ENCODE assay signal across 8 cellular contexts in genomic region chr12:6963741-6964446, GRCh38. TPM values are rescaled to one million over a fixed set of nuclear protein-coding genes. Genes with fewer than 3 reads are reported as not detected.
DNase-seq lines count a peak whose midpoint lies in the region; ATAC-seq and TF ChIP-seq lines count a peak whose summit lies in the region.

No MANE protein-coding gene starts in this region.

- H3K27ac ChIP-seq in OCI-LY7 (ENCODE audit: low read depth, low read length, poor library complexity, severe bottlenecking), result peak overlapping the region; percentile 64
- no peak overlapping the region for H3K27ac ChIP-seq in skeletal muscle tissue (ENCODE audit: low read depth, low read length)
- H3K27ac ChIP-seq in uterus, result no peak overlapping the region

- CTCF ChIA-PET in OCI-LY7 (lab: Charles Lee; ENCODE audit: unreplicated experiment), result interaction anchor here (0.7 to 10.6 kb wide), 2 partner anchors 13 to 18 kb away, joined by 3 to 110 read pairs; partner anchors contain the start of genes C12orf57, PTPN6 and RNU7-1

- H4K20me1 ChIP-seq in OCI-LY7 (ENCODE audit: insufficient read depth, low read length), result no peaks in the 10 kb centered on the region

- ATAC-seq in left cardiac atrium (no peak), GM18868 (IDR thresholded peaks at IDR 0.05; ENCODE audit: unreplicated experiment) (no peak)

- no peak overlapping the region for H3K4me2 ChIP-seq in OCI-LY7 (ENCODE audit: low read length)

- peaks cover 45% of the 10 kb centered on the region for H3K36me3 Mint-ChIP-seq in activated T-helper 1 cell treated with anti-CD3 and anti-CD28 coated beads, Interleukin-12 subunit alpha, Interleukin-12 subunit beta, Interleukin-2, Interleukin-4 antibody, amounts not matched to agents 30 ng/mL and 10 ng/mL and 1 ng/mL, durations not matched to agents 14 hours and 24 hours and 36 hours (ENCODE audit: low read depth)

- peaks cover 59% of the 10 kb centered on the region for H3K4me1 Mint-ChIP-seq in activated T-helper 1 cell treated with anti-CD3 and anti-CD28 coated beads, Interleukin-12 subunit alpha, Interleukin-12 subunit beta, Interleukin-2, Interleukin-4 antibody, amounts not matched to agents 30 ng/mL and 10 ng/mL and 1 ng/mL, durations not matched to agents 14 hours and 24 hours and 36 hours (ENCODE audit: low read depth)

- H3K36me3 ChIP-seq in OCI-LY7 (ENCODE audit: insufficient read depth, low read length), result peaks cover 53% of the 10 kb centered on the region
- peaks cover 32 to 39% (median 35%) of the 10 kb centered on the region in 3 donors for H3K36me3 ChIP-seq in skeletal muscle tissue (ENCODE audit: control insufficient read depth in 3 of 3, insufficient read depth in 3 of 3, low read length in 3 of 3)
- no peaks in the 10 kb centered on the region for H3K36me3 ChIP-seq in uterus

- H3K9ac ChIP-seq in skeletal muscle tissue (ENCODE audit: low read depth in 1 of 3, low read length in 3 of 3), result peak overlapping the region in 2 of 3 donors; percentile 45 to 55

- H3K27me3 ChIP-seq in skeletal muscle tissue (ENCODE audit: control insufficient read depth in 3 of 3, insufficient read depth in 3 of 3, low read length in 3 of 3) (no peaks in the 10 kb centered on the region), uterus (no peaks in the 10 kb centered on the region)

- intact Hi-C loops in OCI-LY7 (cut with micrococcal nuclease; ENCODE audit: unreplicated experiment) (loop anchor here (5.0 kb wide), 1 partner anchor 92 kb away; the partner anchor contains the start of gene SPSB2), left cardiac atrium (cut with DNase I) (loop anchor here in 1 of 2 donors (2.0 kb wide), 1 partner anchor 41 kb away; no protein-coding TSS in a partner anchor), uterus (cut with DNase I; ENCODE audit: low total_unique reads) (no loop called here)
- intact Hi-C loops in activated T-helper 1 cell treated with anti-CD3 and anti-CD28 coated beads, Interleukin-12 subunit alpha, Interleukin-12 subunit beta, Interleukin-2, Interleukin-4 antibody, amounts not matched to agents 30 ng/mL and 10 ng/mL and 1 ng/mL, durations not matched to agents 14 hours and 24 hours and 36 hours (cut with micrococcal nuclease), result no loop called here

- H3K9me3 ChIP-seq in OCI-LY7 (ENCODE audit: low read length), result no peaks in the 10 kb centered on the region
- H3K9me3 ChIP-seq in skeletal muscle tissue (ENCODE audit: control insufficient read depth in 3 of 3, low read length in 3 of 3), result no peaks in the 10 kb centered on the region
- no peaks in the 10 kb centered on the region for H3K9me3 ChIP-seq in uterus

- H3K27me3 Mint-ChIP-seq in activated T-helper 1 cell treated with anti-CD3 and anti-CD28 coated beads, Interleukin-12 subunit alpha, Interleukin-12 subunit beta, Interleukin-2, Interleukin-4 antibody, amounts not matched to agents 30 ng/mL and 10 ng/mL and 1 ng/mL, durations not matched to agents 14 hours and 24 hours and 36 hours (ENCODE audit: insufficient read depth), result no peaks in the 10 kb centered on the region

- H3K4me3 ChIP-seq in OCI-LY7 (ENCODE audit: low read depth, low read length, poor library complexity, severe bottlenecking) (no peak overlapping the region), skeletal muscle tissue (ENCODE audit: low read length in 3 of 3) (no peak overlapping the region), uterus (no peak overlapping the region)

- peaks cover 15% of the 10 kb centered on the region for H3K79me2 ChIP-seq in OCI-LY7 (ENCODE audit: insufficient read depth, low read depth, low read length)

- no TSS peak for BruUV-seq in OCI-LY7 (replicated peaks; lab: Mats Ljungman, UMichigan)

- no peak overlapping the region for H2AFZ ChIP-seq in OCI-LY7 (ENCODE audit: low read length)

- DNase-seq in NCI-H2107 treated with DMSO at 0.1 percent for 48 hours (lab: John Stamatoyannopoulos, UW; ENCODE audit: unreplicated experiment), result peak; percentile 29
- no peak for DNase-seq in NCI-H2107 (lab: John Stamatoyannopoulos, UW)
- DNase-seq in OCI-LY7 (ENCODE audit: low spot score), result no peak
- peak; percentile 33 for DNase-seq in left cardiac atrium
- no peak for DNase-seq in uterus
- no peak for DNase-seq in activated T-helper 1 cell treated with anti-CD3 and anti-CD28 coated beads, Interleukin-12 subunit alpha, Interleukin-12 subunit beta, Interleukin-2, Interleukin-4 antibody, amounts not matched to agents 30 ng/mL and 10 ng/mL and 1 ng/mL, durations not matched to agents 14 hours and 24 hours and 36 hours (ENCODE audit: low spot score)

- POLR2A ChIA-PET in OCI-LY7 (lab: Charles Lee), result interaction anchor here (0.5 to 3.8 kb wide), 4 partner anchors 19 to 91 kb away, joined by 3 to 55 read pairs (median 5); partner anchors contain the start of genes C12orf57, RNU7-1 and SPSB2

- H3K4me1 ChIP-seq in OCI-LY7 (ENCODE audit: insufficient read depth, low read length, poor library complexity, severe bottlenecking) (peaks cover 78% of the 10 kb centered on the region), skeletal muscle tissue (ENCODE audit: control insufficient read depth in 3 of 3, insufficient read depth in 3 of 3, low read length in 3 of 3) (peaks cover 42 to 48% (median 44%) of the 10 kb centered on the region in 3 donors), uterus (peaks cover 4 to 6% of the 10 kb centered on the region in 2 donors)

- H3K9me3 Mint-ChIP-seq in activated T-helper 1 cell treated with anti-CD3 and anti-CD28 coated beads, Interleukin-12 subunit alpha, Interleukin-12 subunit beta, Interleukin-2, Interleukin-4 antibody, amounts not matched to agents 30 ng/mL and 10 ng/mL and 1 ng/mL, durations not matched to agents 14 hours and 24 hours and 36 hours, result no peaks in the 10 kb centered on the region

- H3K9me2 ChIP-seq in OCI-LY7 (ENCODE audit: insufficient read depth, low read length), result no peaks in the 10 kb centered on the region

- no peak overlapping the region for H3K4me3 Mint-ChIP-seq in activated T-helper 1 cell treated with anti-CD3 and anti-CD28 coated beads, Interleukin-12 subunit alpha, Interleukin-12 subunit beta, Interleukin-2, Interleukin-4 antibody, amounts not matched to agents 30 ng/mL and 10 ng/mL and 1 ng/mL, durations not matched to agents 14 hours and 24 hours and 36 hours

- TF ChIP-seq POLR2A in uterus (IDR thresholded peaks at IDR 0.05), result no peak

- no peak overlapping the region for H3K27ac Mint-ChIP-seq in activated T-helper 1 cell treated with anti-CD3 and anti-CD28 coated beads, Interleukin-12 subunit alpha, Interleukin-12 subunit beta, Interleukin-2, Interleukin-4 antibody, amounts not matched to agents 30 ng/mL and 10 ng/mL and 1 ng/mL, durations not matched to agents 14 hours and 24 hours and 36 hours

- TF ChIP-seq CTCF in OCI-LY7 (conservative IDR thresholded peaks at IDR 0.05; ENCODE audit: low read length), result no peak
- TF ChIP-seq CTCF in uterus (IDR thresholded peaks at IDR 0.05), result no peak

RNA-seq across cellular contexts. Expression of gene PHB2, which starts 6.6 kb away (rescaled TPM):
- 330 and 358 TPM in 2 replicates for total RNA-seq in OCI-LY7 (2014; rRNA removed; shearing (Covaris generic))
- 379 and 412 TPM in 2 replicates for total RNA-seq in OCI-LY7 (2022)
- 100 to 1,000 TPM; 117 to 157 TPM for total RNA-seq in left cardiac atrium
- 273 TPM for total RNA-seq in skeletal muscle tissue
- 100 to 1,000 TPM; 129 to 167 (median 145) TPM for total RNA-seq in uterus
- total RNA-seq in activated T-helper 1 cell treated with anti-CD3 and anti-CD28 coated beads, Interleukin-12 subunit alpha, Interleukin-12 subunit beta, Interleukin-2, Interleukin-4 antibody, amounts not matched to agents 30 ng/mL and 10 ng/mL and 1 ng/mL, durations not matched to agents 14 hours and 24 hours and 36 hours, result 456 and 469 TPM in 2 replicates

RNA-seq across cellular contexts. Expression of gene EMG1, which starts 6.8 kb away (rescaled TPM):
- 60.4 and 61.7 TPM in 2 replicates for total RNA-seq in OCI-LY7 (2014; rRNA removed; shearing (Covaris generic))
- total RNA-seq in OCI-LY7 (2022) (82.7 and 99.0 TPM in 2 replicates), left cardiac atrium (10 to 100 TPM; 34.4 to 36.6 TPM), skeletal muscle tissue (28.2 TPM), uterus (10 to 100 TPM; 25.9 to 62.8 (median 44.0) TPM)
- total RNA-seq in activated T-helper 1 cell treated with anti-CD3 and anti-CD28 coated beads, Interleukin-12 subunit alpha, Interleukin-12 subunit beta, Interleukin-2, Interleukin-4 antibody, amounts not matched to agents 30 ng/mL and 10 ng/mL and 1 ng/mL, durations not matched to agents 14 hours and 24 hours and 36 hours, result 132 and 134 TPM in 2 replicates

RNA-seq across cellular contexts. Expression of gene PTPN6, which starts 12.7 kb away (rescaled TPM):
- 37.1 and 42.9 TPM in 2 replicates for total RNA-seq in OCI-LY7 (2014; rRNA removed; shearing (Covaris generic))
- total RNA-seq in OCI-LY7 (2022) (110 and 116 TPM in 2 replicates), left cardiac atrium (10 to 100 TPM; 13.0 to 18.9 TPM), skeletal muscle tissue (7.8 TPM), uterus (10 to 100 TPM in 2 of 4 donors, under 1 TPM in 2; 0.59 to 19.8 (median 5.9) TPM)
- 332 and 341 TPM in 2 replicates for total RNA-seq in activated T-helper 1 cell treated with anti-CD3 and anti-CD28 coated beads, Interleukin-12 subunit alpha, Interleukin-12 subunit beta, Interleukin-2, Interleukin-4 antibody, amounts not matched to agents 30 ng/mL and 10 ng/mL and 1 ng/mL, durations not matched to agents 14 hours and 24 hours and 36 hours

RNA-seq across cellular contexts. Expression of gene C12orf57, which starts 20.1 kb away (rescaled TPM):
- total RNA-seq in OCI-LY7 (2014; rRNA removed; shearing (Covaris generic)), result 315 and 319 TPM in 2 replicates
- total RNA-seq in OCI-LY7 (2022), result 126 and 130 TPM in 2 replicates
- 100 to 1,000 TPM; 249 to 282 TPM for total RNA-seq in left cardiac atrium
- total RNA-seq in skeletal muscle tissue, result 205 TPM
- 1,000 to 10,000 TPM in 2 of 4 donors, 100 to 1,000 TPM in 2; 259 to 2,496 (median 1,289) TPM for total RNA-seq in uterus
- total RNA-seq in activated T-helper 1 cell treated with anti-CD3 and anti-CD28 coated beads, Interleukin-12 subunit alpha, Interleukin-12 subunit beta, Interleukin-2, Interleukin-4 antibody, amounts not matched to agents 30 ng/mL and 10 ng/mL and 1 ng/mL, durations not matched to agents 14 hours and 24 hours and 36 hours, result 190 and 197 TPM in 2 replicates

RNA-seq across cellular contexts. Expression of gene RNU7-1, which starts 20.3 kb away (rescaled TPM):
- total RNA-seq in OCI-LY7 (2014; rRNA removed; shearing (Covaris generic)), result not detected in 2 replicates
- not detected in 2 replicates for total RNA-seq in OCI-LY7 (2022)
- total RNA-seq in left cardiac atrium, result not detected
- not detected for total RNA-seq in skeletal muscle tissue
- not detected for total RNA-seq in uterus
- total RNA-seq in activated T-helper 1 cell treated with anti-CD3 and anti-CD28 coated beads, Interleukin-12 subunit alpha, Interleukin-12 subunit beta, Interleukin-2, Interleukin-4 antibody, amounts not matched to agents 30 ng/mL and 10 ng/mL and 1 ng/mL, durations not matched to agents 14 hours and 24 hours and 36 hours, result not detected in 2 replicates

Comparison
In these comparisons a context has a peak if more than half of its experiments do, and no peak if none do; other contexts are left out.
1. DNase-seq: peak in NCI-H2107 treated with DMSO at 0.1 percent for 48 hours (single experiment) and left cardiac atrium (single experiment); none in NCI-H2107 (single experiment), OCI-LY7 (single experiment), uterus (0 of 2) and activated T-helper 1 cell treated with anti-CD3 and anti-CD28 coated beads, Interleukin-12 subunit alpha, Interleukin-12 subunit beta, Interleukin-2, Interleukin-4 antibody, amounts not matched to agents 30 ng/mL and 10 ng/mL and 1 ng/mL, durations not matched to agents 14 hours and 24 hours and 36 hours (single experiment).